Comparison of ENCODE assay signal across 16 cellular contexts in the genomic region with DNA sequence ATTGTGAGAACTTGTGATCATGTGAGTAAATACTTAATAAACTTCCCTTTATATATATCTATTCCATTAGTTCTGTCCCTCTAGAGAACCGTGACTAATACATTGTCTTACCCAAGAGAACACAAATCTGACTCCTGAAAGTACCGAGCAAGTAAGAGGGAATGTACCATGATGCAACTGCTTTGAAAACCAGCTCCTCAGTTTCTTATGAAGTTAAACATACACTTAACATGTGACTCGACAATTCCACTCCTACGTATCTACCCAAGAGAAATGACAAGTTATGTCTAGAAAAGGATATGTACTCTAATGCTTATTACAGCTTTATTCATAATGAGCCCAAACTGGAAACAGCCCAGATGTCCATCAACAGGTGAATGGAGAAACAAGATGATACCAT. TPM values are rescaled to one million over a fixed set of nuclear protein-coding genes. Genes with fewer than 3 reads are reported as not detected.
DNase-seq lines count a peak whose midpoint lies in the region; ATAC-seq, FAIRE-seq and TF ChIP-seq lines count a peak whose summit lies in the region.
"Had no signal": no experiment of that assay in that cellular context is flagged by ENCODE, and none has a peak within 500 bp of the region (broad histone marks: within the 10 kb centered on the region; RNA-seq: fewer than 3 reads in every experiment).

No MANE protein-coding gene starts in this region.

- ATAC-seq in foreskin keratinocyte: no peak
- ATAC-seq in GM21723 (IDR thresholded peaks at IDR 0.05; ENCODE audit: unreplicated experiment): no peak
- no peak for ATAC-seq in GM21423 (IDR thresholded peaks at IDR 0.05; ENCODE audit: unreplicated experiment)
- ATAC-seq: CD8-positive, alpha-beta T cell; gastrocnemius medialis had no signal

- H3K9ac ChIP-seq in adipocyte (ENCODE audit: low read length): no peak overlapping the region

- intact Hi-C loops in prostate gland (cut with DNase I): no loop called here

- DNase-seq in AG08395 (ENCODE audit: low spot score) (peak; percentile 46), GM03348 (ENCODE audit: low spot score) (peak; percentile 41), adipocyte (ENCODE audit: low read depth) (peak; percentile 70), foreskin keratinocyte (peak; percentile 52 to 70), frontal cortex (ENCODE audit: low spot score in 2 of 2) (no peak), prostate gland (ENCODE audit: low spot score) (no peak)
- DNase-seq: CD8-positive, alpha-beta T cell; gastrocnemius medialis; NCI-H1436 treated with DMSO at 0.1 percent for 48 hours; NCI-H748 treated with DMSO at 0.1 percent for 48 hours; stimulated activated CD4-positive, alpha-beta T cell treated with anti-CD3 and anti-CD28 coated beads, Interleukin-4, amount 100 ng/mL, for 24 hours; stomach had no signal

- TF ChIP-seq POLR2A in prostate gland (IDR thresholded peaks at IDR 0.05): no peak

- H3K4me3 ChIP-seq in adipocyte (ENCODE audit: low read length) (no peak overlapping the region), prostate gland (no peak overlapping the region)
- H3K4me3 ChIP-seq: gastrocnemius medialis, SK-N-MC, stomach had no signal

- FAIRE-seq in frontal cortex (lab: Jason Lieb, UNC): no peak

- 87% methylated on average over 4 of the region's 4 CpGs for whole genome bisulfite sequencing in prostate gland

- H3K27ac ChIP-seq in foreskin keratinocyte (no peak overlapping the region), prostate gland (no peak overlapping the region)
- H3K27ac ChIP-seq: gastrocnemius medialis, SK-N-MC, stomach, VCaP had no signal

- H3K36me3 ChIP-seq in adipocyte (ENCODE audit: control insufficient read depth, insufficient read depth, low read length, severe bottlenecking): no peaks in the 10 kb centered on the region
- H3K36me3 ChIP-seq in prostate gland: no peaks in the 10 kb centered on the region
- H3K36me3 ChIP-seq: gastrocnemius medialis, stomach had no signal

- no peaks in the 10 kb centered on the region for H3K27me3 ChIP-seq in adipocyte (replicated peaks; ENCODE audit: control insufficient read depth, insufficient read depth, low read length)
- no peaks in the 10 kb centered on the region for H3K27me3 ChIP-seq in foreskin keratinocyte
- no peaks in the 10 kb centered on the region for H3K27me3 ChIP-seq in prostate gland (replicated peaks; ENCODE audit: insufficient read depth)
- H3K27me3 ChIP-seq: gastrocnemius medialis had no signal

- H3K9me3 ChIP-seq in adipocyte (ENCODE audit: control insufficient read depth, low read length) (peaks cover 8% of the 10 kb centered on the region), prostate gland (no peaks in the 10 kb centered on the region)
- H3K9me3 ChIP-seq: gastrocnemius medialis had no signal

- TF ChIP-seq CTCF in foreskin keratinocyte (conservative IDR thresholded peaks at IDR 0.05) (no peak), prostate gland (IDR thresholded peaks at IDR 0.05) (no peak)

- peaks cover 14% of the 10 kb centered on the region for H3K4me1 ChIP-seq in adipocyte (ENCODE audit: control insufficient read depth, insufficient read depth, low read length)
- H3K4me1 ChIP-seq in foreskin keratinocyte: no peaks in the 10 kb centered on the region
- H3K4me1 ChIP-seq in prostate gland (replicated peaks): no peaks in the 10 kb centered on the region
- H3K4me1 ChIP-seq: gastrocnemius medialis, stomach had no signal

RNA-seq across cellular contexts. Expression of a gene that starts 8.8 kb away (rescaled TPM):
- total RNA-seq in foreskin keratinocyte (not detected in 2 replicates), frontal cortex (not detected), prostate gland (1 to 10 TPM in 1 of 2 donors, under 1 TPM in 1; 0.82 to 5.3 TPM)
- polyA plus RNA-seq in foreskin keratinocyte: not detected in 2 replicates
- total RNA-seq: CD8-positive, alpha-beta T cell had no signal
- polyA plus RNA-seq: stomach had no signal

RNA-seq across cellular contexts. Expression of a gene that starts 44.4 kb away (rescaled TPM):
- total RNA-seq in foreskin keratinocyte (111 and 148 TPM in 2 replicates), frontal cortex (19.6 TPM), prostate gland (10 to 100 TPM in 1 of 2 donors, 1 to 10 TPM in 1; 3.1 to 15.9 TPM)
- 81.1 and 112 TPM in 2 replicates for polyA plus RNA-seq in foreskin keratinocyte

Comparison
In these comparisons a context has a peak if more than half of its experiments do, and no peak if none do; other contexts are left out.
1. DNase-seq: peak in AG08395 (single experiment), GM03348 (single experiment), adipocyte (single experiment) and foreskin keratinocyte (2 of 2); none in frontal cortex (0 of 2) and prostate gland (single experiment).